In the genomic region with DNA sequence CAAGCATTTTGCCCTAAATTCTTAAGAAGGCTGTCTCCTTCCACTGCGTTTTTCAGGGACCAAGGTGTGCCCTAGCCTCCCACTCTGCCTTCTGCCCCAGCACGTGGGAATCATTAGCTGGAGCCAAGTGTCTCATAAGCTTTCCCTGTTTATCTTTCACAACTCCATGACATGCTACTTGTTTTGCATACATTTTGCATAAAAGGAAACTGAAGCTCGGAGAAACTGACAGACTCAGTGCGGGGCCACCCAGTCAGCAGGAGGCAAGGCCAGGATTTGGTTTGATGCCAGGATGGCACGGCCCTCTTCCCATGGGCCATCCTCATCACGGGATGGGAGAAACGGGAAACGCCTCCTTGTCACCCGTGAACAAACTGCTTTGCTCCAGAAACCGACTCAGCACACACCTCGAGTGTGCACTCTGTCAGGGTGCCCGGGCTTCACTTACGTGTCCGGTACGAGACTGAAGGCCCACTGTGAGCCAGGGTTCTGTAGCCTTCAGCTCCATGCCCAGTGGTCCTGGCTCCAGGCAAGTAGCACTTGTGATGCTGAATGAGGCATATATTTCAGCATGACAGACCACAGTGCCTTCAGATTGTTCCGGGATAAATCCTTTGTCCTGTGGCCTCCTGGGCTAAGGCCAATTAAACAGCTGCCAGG, we compare ENCODE assay signal across 12 cellular contexts. TPM values are rescaled to one million over a fixed set of nuclear protein-coding genes. Genes with fewer than 3 reads are reported as not detected.
DNase-seq lines count a peak whose midpoint lies in the region; ATAC-seq and TF ChIP-seq lines count a peak whose summit lies in the region.
"Had no signal": no experiment of that assay in that cellular context is flagged by ENCODE, and none has a peak within 500 bp of the region (broad histone marks: within the 10 kb centered on the region; RNA-seq: fewer than 3 reads in every experiment).

No MANE protein-coding gene starts in this region.

- peaks cover 25% of the 10 kb centered on the region for H3K27me3 Mint-ChIP-seq in type B pancreatic cell
- H3K27me3 Mint-ChIP-seq in CD8-positive, alpha-beta T cell (ENCODE audit: low read depth), result peaks cover 21% of the 10 kb centered on the region

- H3K36me3 Mint-ChIP-seq in type B pancreatic cell, result peaks cover 3% of the 10 kb centered on the region
- H3K36me3 Mint-ChIP-seq in CD8-positive, alpha-beta T cell, result no peaks in the 10 kb centered on the region

- DNase-seq in SHP77 treated with DMSO at 0.1 percent for 48 hours (lab: John Stamatoyannopoulos, UW), result peak; percentile 32
- no peak for DNase-seq in SHP77 (lab: John Stamatoyannopoulos, UW)
- peak; percentile 63 to 77 for DNase-seq in SJCRH30
- peak; percentile 77 for DNase-seq in left kidney (ENCODE audit: low read depth, low spot score)
- DNase-seq in type B pancreatic cell (ENCODE audit: extremely low spot score, unreplicated experiment), result no peak
- DNase-seq in putamen (ENCODE audit: low spot score), result no peak
- DNase-seq in CD8-positive, alpha-beta T cell, result no peak
- no peak for DNase-seq in NCI-H510A treated with DMSO at 0.1 percent for 48 hours (lab: John Stamatoyannopoulos, UW)
- DNase-seq: activated gamma-delta T cell; NCI-H1417 treated with DMSO at 0.1 percent for 48 hours; stimulated activated naive CD4-positive, alpha-beta T cell had no signal

- H3K27ac Mint-ChIP-seq in type B pancreatic cell, result peak overlapping the region; percentile 92
- no peak overlapping the region for H3K27ac Mint-ChIP-seq in CD8-positive, alpha-beta T cell
- H3K27ac Mint-ChIP-seq: B cell had no signal

- intact Hi-C loops in CD8-positive, alpha-beta T cell (cut with DNase I, micrococcal nuclease), result no loop called here

- H3K36me3 ChIP-seq in SJCRH30, result no peaks in the 10 kb centered on the region
- no peaks in the 10 kb centered on the region for H3K36me3 ChIP-seq in CD8-positive, alpha-beta T cell (ENCODE audit: insufficient read depth, low read length)

- peaks cover 26% of the 10 kb centered on the region for H3K4me1 Mint-ChIP-seq in type B pancreatic cell (ENCODE audit: unreplicated experiment)
- H3K4me1 Mint-ChIP-seq in CD8-positive, alpha-beta T cell (ENCODE audit: low read depth), result peaks cover 2% of the 10 kb centered on the region
- H3K4me1 Mint-ChIP-seq: B cell had no signal

- H3K4me3 Mint-ChIP-seq in type B pancreatic cell, result peak overlapping the region; percentile 56
- no peak overlapping the region for H3K4me3 Mint-ChIP-seq in CD8-positive, alpha-beta T cell
- H3K4me3 Mint-ChIP-seq: B cell had no signal

- H3K4me3 ChIP-seq in SJCRH30, result peak overlapping the region; percentile 43
- H3K4me3 ChIP-seq in CD8-positive, alpha-beta T cell (ENCODE audit: low read depth, low read length), result no peak overlapping the region

- H3K27ac ChIP-seq in SJCRH30, result peak overlapping the region; percentile 90
- H3K27ac ChIP-seq in CD8-positive, alpha-beta T cell (ENCODE audit: low read depth, low read length), result no peak overlapping the region

- ATAC-seq in CD8-positive, alpha-beta T cell, result no peak

- H3K4me1 ChIP-seq in SJCRH30, result peaks cover 25% of the 10 kb centered on the region
- H3K4me1 ChIP-seq in CD8-positive, alpha-beta T cell (ENCODE audit: insufficient read depth, low read length), result no peaks in the 10 kb centered on the region

- H3K9me3 ChIP-seq in SJCRH30 (replicated peaks), result peaks cover 4% of the 10 kb centered on the region; the same call in 1 of the 2 replicates
- H3K9me3 ChIP-seq in CD8-positive, alpha-beta T cell (ENCODE audit: low read length), result no peaks in the 10 kb centered on the region

- CTCF ChIA-PET in CD8-positive, alpha-beta T cell (lab: Charles Lee), result no interaction called here

- H3K9me3 Mint-ChIP-seq in type B pancreatic cell, result peaks cover 11% of the 10 kb centered on the region
- H3K9me3 Mint-ChIP-seq in CD8-positive, alpha-beta T cell, result peaks cover 16% of the 10 kb centered on the region

- no peak for TF ChIP-seq CTCF in type B pancreatic cell (conservative IDR thresholded peaks at IDR 0.05)
- no peak for TF ChIP-seq CTCF in CD8-positive, alpha-beta T cell (IDR thresholded peaks at IDR 0.05)

- POLR2A ChIA-PET in CD8-positive, alpha-beta T cell (lab: Charles Lee), result no interaction called here

- H3K27me3 ChIP-seq in SJCRH30, result no peaks in the 10 kb centered on the region
- no peaks in the 10 kb centered on the region for H3K27me3 ChIP-seq in CD8-positive, alpha-beta T cell (ENCODE audit: insufficient read depth, low read length)

RNA-seq across cellular contexts. Expression of a gene that starts 9.6 kb away (rescaled TPM):
- 5.8 and 5.9 TPM in 2 replicates for total RNA-seq in SJCRH30 (2014; rRNA removed; shearing (Covaris generic))
- total RNA-seq in type B pancreatic cell (ENCODE audit: low replicate concordance), result 24.4 and 50.4 TPM in 2 replicates
- 1 to 10 TPM; 1.7 to 1.9 TPM for total RNA-seq in CD8-positive, alpha-beta T cell

Comparison
In these comparisons a context has a peak if more than half of its experiments do, and no peak if none do; other contexts are left out.
1. DNase-seq: peak in SHP77 treated with DMSO at 0.1 percent for 48 hours (single experiment), SJCRH30 (2 of 2) and left kidney (single experiment); none in SHP77 (0 of 2), type B pancreatic cell (single experiment), putamen (single experiment), CD8-positive, alpha-beta T cell (0 of 7) and NCI-H510A treated with DMSO at 0.1 percent for 48 hours (single experiment).